ENCODE assay signal across 21 cellular contexts in genomic region chr21:41387824-41388223, GRCh38. TPM values are rescaled to one million over a fixed set of nuclear protein-coding genes. Genes with fewer than 3 reads are reported as not detected.
DNase-seq lines count a peak whose midpoint lies in the region; ATAC-seq and TF ChIP-seq lines count a peak whose summit lies in the region.
"Had no signal": no experiment of that assay in that cellular context is flagged by ENCODE, and none has a peak within 500 bp of the region (broad histone marks: within the 10 kb centered on the region; RNA-seq: fewer than 3 reads in every experiment).

No MANE protein-coding gene starts in this region.

- CTCF ChIA-PET in GM10248 (lab: Yijun Ruan, JAX) = interaction anchor here (1.3 kb wide), 1 partner anchor 10 kb away, joined by 3 read pairs; no protein-coding TSS in a partner anchor

- H3K4me1 ChIP-seq in gastroesophageal sphincter (no peaks in the 10 kb centered on the region), sigmoid colon (no peaks in the 10 kb centered on the region)
- H3K4me1 ChIP-seq: A549 had no signal

- H3K4me1 Mint-ChIP-seq in CD14-positive monocyte = no peaks in the 10 kb centered on the region
- peaks cover 17% of the 10 kb centered on the region for H3K4me1 Mint-ChIP-seq in T-helper 17 cell
- H3K4me1 Mint-ChIP-seq: GM23338 had no signal

- ATAC-seq in T-helper 17 cell (no peak), gastroesophageal sphincter (no peak)
- ATAC-seq: A549; CD8-positive, alpha-beta T cell; GM23338; HCT116; K562; PC-3 had no signal

- intact Hi-C loops in CD14-positive monocyte (cut with micrococcal nuclease) (no loop called here), sigmoid colon (cut with DNase I) (no loop called here)

- peaks cover 0 to under 1% (median 0%) of the 10 kb centered on the region in 7 donors for H3K9me3 Mint-ChIP-seq in CD14-positive monocyte
- H3K9me3 Mint-ChIP-seq: CD8-positive, alpha-beta T cell had no signal

- H3K4me3 Mint-ChIP-seq in CD14-positive monocyte (no peak overlapping the region), T-helper 17 cell (peak overlapping the region; percentile 25)
- H3K4me3 Mint-ChIP-seq: CD8-positive, alpha-beta T cell; GM23338 had no signal

- H3K4me3 ChIP-seq in gastroesophageal sphincter (no peak overlapping the region), sigmoid colon (no peak overlapping the region)
- H3K4me3 ChIP-seq: A549, GM23338, K562 had no signal

- peaks cover 79 to 97% of the 10 kb centered on the region in 2 donors for H3K36me3 Mint-ChIP-seq in CD14-positive monocyte
- peaks cover 25% of the 10 kb centered on the region for H3K36me3 Mint-ChIP-seq in T-helper 17 cell (ENCODE audit: low read depth)

- H3K27me3 ChIP-seq in gastroesophageal sphincter (peaks cover 2% of the 10 kb centered on the region), sigmoid colon (no peaks in the 10 kb centered on the region)

- no peaks in the 10 kb centered on the region for H3K9me3 ChIP-seq in T-helper 17 cell (ENCODE audit: control insufficient read depth, low read length, poor library complexity, severe bottlenecking)
- peaks cover 0 to 6% (median 0%) of the 10 kb centered on the region in 3 donors for H3K9me3 ChIP-seq in gastroesophageal sphincter
- no peaks in the 10 kb centered on the region for H3K9me3 ChIP-seq in sigmoid colon
- H3K9me3 ChIP-seq: A549 had no signal

- peak overlapping the region in 4 of 7 donors; percentile 4 to 80 (median 40) for H3K27ac Mint-ChIP-seq in CD14-positive monocyte
- peak overlapping the region; percentile 82 for H3K27ac Mint-ChIP-seq in T-helper 17 cell
- H3K27ac Mint-ChIP-seq: CD8-positive, alpha-beta T cell; GM23338 had no signal

- POLR2A ChIA-PET in GM10248 (lab: Yijun Ruan, JAX) = no interaction called here

- TF ChIP-seq POLR2A in gastroesophageal sphincter (IDR thresholded peaks at IDR 0.05) = no peak
- no peak for TF ChIP-seq POLR2A in sigmoid colon (IDR thresholded peaks at IDR 0.05)

- TF ChIP-seq CTCF in CD14-positive monocyte (IDR thresholded peaks at IDR 0.05) = no peak
- TF ChIP-seq CTCF in gastroesophageal sphincter (IDR thresholded peaks at IDR 0.05) = no peak
- no peak for TF ChIP-seq CTCF in sigmoid colon (IDR thresholded peaks at IDR 0.05)
- TF ChIP-seq CTCF in GM10248 (IDR thresholded peaks at IDR 0.05; ENCODE audit: control extremely low read depth, extremely low read depth, low read depth, missing control alignments) = no peak

- DNase-seq in CD14-positive monocyte (ENCODE audit: low spot score) = no peak
- DNase-seq in T-helper 17 cell = no peak
- DNase-seq in sigmoid colon = no peak
- no peak for DNase-seq in GM10248 (ENCODE audit: extremely low spot score)
- no peak for DNase-seq in SIG-M5 (lab: John Stamatoyannopoulos, UW)
- DNase-seq in NCI-H226 = no peak
- DNase-seq: Calu3; CD8-positive, alpha-beta T cell; NCI-H1105; NCI-H187; NCI-H2107; NCI-H2227 treated with DMSO at 0.1 percent for 48 hours; NCI-H524 treated with DMSO at 0.1 percent for 48 hours; PC-3; RPMI8226; SHP77 treated with DMSO at 0.1 percent for 48 hours had no signal

- peak overlapping the region in 3 of 4 donors; percentile 33 to 55 (median 48) for H3K27ac ChIP-seq in gastroesophageal sphincter
- H3K27ac ChIP-seq in sigmoid colon = peak overlapping the region; percentile 21 to 56 (median 38)
- H3K27ac ChIP-seq: A549 had no signal

- TF ChIP-seq EP300 in gastroesophageal sphincter (IDR thresholded peaks at IDR 0.05) (no peak), sigmoid colon (IDR thresholded peaks at IDR 0.05) (no peak)

- peaks cover 0 to 32% of the 10 kb centered on the region in 2 donors for H3K36me3 ChIP-seq in gastroesophageal sphincter
- H3K36me3 ChIP-seq in sigmoid colon = no peaks in the 10 kb centered on the region

- H3K27me3 Mint-ChIP-seq in CD14-positive monocyte (ENCODE audit: low read depth in 3 of 3) (peaks cover 0 to 3% (median 0%) of the 10 kb centered on the region in 3 donors), T-helper 17 cell (no peaks in the 10 kb centered on the region)

- WGBS in gastroesophageal sphincter (ENCODE audit: low coverage in 1 of 2), 2 donors = 52 to 70% methylated on average over 2 to 8 of the region's 8 CpGs
- 79 to 89% methylated on average over 8 of the region's 8 CpGs for WGBS in sigmoid colon, 2 donors

RNA-seq across cellular contexts. Expression of gene MX2, which starts 26.0 kb away (rescaled TPM):
- polyA plus RNA-seq in CD14-positive monocyte = 10 to 100 TPM; 43.1 to 50.3 TPM
- 10 to 100 TPM; 86.4 to 97.2 TPM for total RNA-seq in T-helper 17 cell
- total RNA-seq in gastroesophageal sphincter = 10 to 100 TPM in 2 of 4 donors, 1 to 10 TPM in 2; 7.3 to 16.3 (median 11.2) TPM
- total RNA-seq in sigmoid colon = 1 to 10 TPM; 5.1 to 9.6 (median 7.3) TPM
- 10 to 100 TPM in 1 of 3 donors, 1 to 10 TPM in 2; 2.5 to 23.9 (median 6.0) TPM for polyA plus RNA-seq in sigmoid colon
- polyA plus RNA-seq: A549 had no signal

RNA-seq across cellular contexts. Expression of gene MX1, which starts 38.2 kb away (rescaled TPM):
- polyA plus RNA-seq in CD14-positive monocyte (10 to 100 TPM; 60.5 to 73.3 TPM), sigmoid colon (10 to 100 TPM; 13.2 to 76.7 (median 34.9) TPM)
- total RNA-seq in T-helper 17 cell (10 to 100 TPM; 58.6 to 75.9 TPM), gastroesophageal sphincter (10 to 100 TPM; 20.2 to 40.3 (median 31.5) TPM), sigmoid colon (10 to 100 TPM in 3 of 4 donors, 1 to 10 TPM in 1; 8.6 to 30.7 (median 26.7) TPM)

Comparison
In these comparisons a context has a peak if more than half of its experiments do, and no peak if none do; other contexts are left out.
1. RNA of gene MX2, which starts 26.0 kb away (total RNA-seq): 86.4 to 97.2 TPM in T-helper 17 cell; 7.3 to 16.3 TPM in gastroesophageal sphincter and 5.1 to 9.6 TPM in sigmoid colon; every median in the first group is over 4 times any median in the second.